In the genomic region with DNA sequence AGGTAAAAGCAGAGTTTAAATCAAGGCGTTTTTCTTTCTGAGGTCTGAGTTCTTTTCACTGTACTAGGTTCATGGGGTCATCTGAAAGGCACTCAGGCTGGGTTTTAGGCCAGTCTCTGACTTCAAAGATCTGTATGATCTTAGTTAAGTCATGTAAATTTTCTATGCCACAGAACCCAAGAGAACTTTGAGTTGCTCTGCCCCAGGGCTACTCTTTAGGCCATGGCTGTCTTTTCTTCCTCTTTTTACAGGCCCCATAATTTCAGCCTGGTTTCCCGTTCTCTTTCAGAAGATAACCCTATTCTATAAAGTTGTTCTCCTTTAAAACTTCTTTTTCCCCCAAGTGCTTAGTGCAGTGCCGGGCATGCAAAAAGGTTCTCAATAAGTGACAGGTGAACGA, we compare ENCODE assay signal across 14 cellular contexts.
"Had no signal": no experiment of that assay in that cellular context is flagged by ENCODE, and none has a peak within 500 bp of the region (broad histone marks: within the 10 kb centered on the region; RNA-seq: fewer than 3 reads in every experiment).

No MANE protein-coding gene starts in this region.

- H3K27ac ChIP-seq: adrenal gland, esophagus squamous epithelium, thyroid gland had no signal

- H3K27me3 Mint-ChIP-seq: activated naive CD4-positive, alpha-beta T cell treated with anti-CD3 and anti-CD28 coated beads, Interleukin-2, amount 50 U/mL, for 24 hours had no signal

- H3K4me3 Mint-ChIP-seq: activated naive CD4-positive, alpha-beta T cell treated with anti-CD3 and anti-CD28 coated beads, Interleukin-2, amount 50 U/mL, for 24 hours; neural crest cell had no signal

- H3K9me3 Mint-ChIP-seq: activated naive CD4-positive, alpha-beta T cell treated with anti-CD3 and anti-CD28 coated beads, Interleukin-2, amount 50 U/mL, for 24 hours; effector memory CD8-positive, alpha-beta T cell; immature natural killer cell; neural crest cell had no signal

- H3K27ac Mint-ChIP-seq: activated naive CD4-positive, alpha-beta T cell treated with anti-CD3 and anti-CD28 coated beads, Interleukin-2, amount 50 U/mL, for 24 hours had no signal

- H3K4me3 ChIP-seq: adrenal gland, esophagus squamous epithelium, thyroid gland had no signal

- H3K36me3 Mint-ChIP-seq: activated naive CD4-positive, alpha-beta T cell treated with anti-CD3 and anti-CD28 coated beads, Interleukin-2, amount 50 U/mL, for 24 hours; immature natural killer cell had no signal

- ATAC-seq: activated CD4-positive, CD25-positive, alpha-beta regulatory T cell treated with anti-CD3 and anti-CD28 coated beads, Interleukin-2, amount 50 U/mL, for 24 hours; effector memory CD8-positive, alpha-beta T cell; left ventricle myocardium superior had no signal

- H3K27me3 ChIP-seq: adrenal gland, esophagus squamous epithelium, thyroid gland had no signal

- H3K4me1 ChIP-seq: esophagus squamous epithelium, thyroid gland had no signal

- DNase-seq: activated CD8-positive, alpha-beta memory T cell treated with anti-CD3 and anti-CD28 coated beads for 24 hours; activated gamma-delta T cell; adrenal gland; effector memory CD8-positive, alpha-beta T cell; esophagus squamous epithelium; immature natural killer cell; kidney glomerular epithelial cell; left ventricle myocardium superior; retina; stimulated activated naive CD4-positive, alpha-beta T cell treated with Interleukin-2 at 50 U/mL for 16 hours; thyroid gland had no signal
